Comparison of ENCODE assay signal across 8 cellular contexts in genomic region chr5:159286420-159287035, GRCh38. TPM values are rescaled to one million over a fixed set of nuclear protein-coding genes. Genes with fewer than 3 reads are reported as not detected.
DNase-seq lines count a peak whose midpoint lies in the region; ATAC-seq, FAIRE-seq and TF ChIP-seq lines count a peak whose summit lies in the region.

No MANE protein-coding gene starts in this region.

- TF ChIP-seq EP300 in A549 (IDR thresholded peaks at IDR 0.05) = no peak

- POLR2A ChIA-PET in A549 (lab: Yijun Ruan, JAX) = interaction anchor here (0.5 to 0.6 kb wide), 2 partner anchors 96 to 168 kb away, joined by 3 to 4 read pairs; no protein-coding TSS in a partner anchor

- no peaks in the 10 kb centered on the region for H3K4me1 Mint-ChIP-seq in T-helper 2 cell treated with Interferon-gamma antibody and Interleukin-4, amounts not matched to agents 5 μg/mL and 100 μg/mL, for 36 hours (ENCODE audit: low read depth)

- no peak overlapping the region for H3K4me2 ChIP-seq in A549

- H3K4me3 Mint-ChIP-seq in T-helper 2 cell treated with Interferon-gamma antibody and Interleukin-4, amounts not matched to agents 5 μg/mL and 100 μg/mL, for 36 hours = no peak overlapping the region

- peak; percentile 71 to 72 for TF ChIP-seq RAD21 in A549 (conservative IDR thresholded peaks at IDR 0.05 in 1 of 2, IDR thresholded peaks at IDR 0.05 in 1 of 2)

- H3K27ac Mint-ChIP-seq in T-helper 2 cell treated with Interferon-gamma antibody and Interleukin-4, amounts not matched to agents 5 μg/mL and 100 μg/mL, for 36 hours = no peak overlapping the region

- H3K4me3 ChIP-seq in A549 (no peak overlapping the region), GM06990 (replicated peaks; ENCODE audit: low read depth, low read length) (no peak overlapping the region), coronary artery (no peak overlapping the region)

- TF ChIP-seq POLR2A in A549 (IDR thresholded peaks at IDR 0.05; ENCODE audit: low read length) = no peak

- H3K9me3 Mint-ChIP-seq in T-helper 2 cell treated with Interferon-gamma antibody and Interleukin-4, amounts not matched to agents 5 μg/mL and 100 μg/mL, for 36 hours = no peaks in the 10 kb centered on the region

- H3K27ac ChIP-seq in A549 (no peak overlapping the region), coronary artery (no peak overlapping the region)

- H3K36me3 Mint-ChIP-seq in T-helper 2 cell treated with Interferon-gamma antibody and Interleukin-4, amounts not matched to agents 5 μg/mL and 100 μg/mL, for 36 hours (ENCODE audit: low read depth) = peaks cover 11% of the 10 kb centered on the region

- 67% methylated on average over 8 of the region's 8 CpGs for WGBS in A549 (ENCODE audit: missing lambda C conversion rate)

- no peaks in the 10 kb centered on the region for H3K36me3 ChIP-seq in GM06990 (ENCODE audit: control insufficient read depth, insufficient read depth, low read length)

- no peaks in the 10 kb centered on the region for H3K4me1 ChIP-seq in A549

- TF ChIP-seq CTCF in A549 (IDR thresholded peaks at IDR 0.05) (peak; percentile 61), GM06990 (IDR thresholded peaks at IDR 0.05; ENCODE audit: insufficient read depth, low read length, poor library complexity, severe bottlenecking) (peak; percentile 37), coronary artery (IDR thresholded peaks at IDR 0.05) (peak; percentile 29)

- peaks cover under 1% of the 10 kb centered on the region for H3K27me3 Mint-ChIP-seq in T-helper 2 cell treated with Interferon-gamma antibody and Interleukin-4, amounts not matched to agents 5 μg/mL and 100 μg/mL, for 36 hours (ENCODE audit: low read depth)

- no peaks in the 10 kb centered on the region for H3K9me3 ChIP-seq in A549

- ATAC-seq in A549 = peak in 1 of 2 experiments; percentile 57; a peak in 2 of 6 replicates

- no peaks in the 10 kb centered on the region for H3K27me3 ChIP-seq in GM06990 (replicated peaks; ENCODE audit: control insufficient read depth, insufficient read depth, low read length)

- FAIRE-seq in A549 (lab: Jason Lieb, UNC) = peak; percentile 65

- peak in 1 of 2 experiments; percentile 35 for DNase-seq in A549 (ENCODE audit: low read depth in 1 of 2, low spot score in 1 of 2)
- no peak for DNase-seq in GM06990 (ENCODE audit: extremely low read depth, insufficient read length)
- peak; percentile 66 for DNase-seq in NCI-H69 (lab: John Stamatoyannopoulos, UW)
- no peak for DNase-seq in coronary artery (ENCODE audit: low spot score)
- DNase-seq in medulla oblongata (ENCODE audit: extremely low spot score) = peak; percentile 56
- no peak for DNase-seq in NCI-H2029 treated with DMSO at 0.1 percent for 48 hours (lab: John Stamatoyannopoulos, UW)
- DNase-seq in ureter (ENCODE audit: low spot score) = no peak
- DNase-seq in T-helper 2 cell treated with Interferon-gamma antibody and Interleukin-4, amounts not matched to agents 5 μg/mL and 100 μg/mL, for 36 hours (ENCODE audit: low spot score) = no peak

- CTCF ChIA-PET in A549 (lab: Yijun Ruan, JAX) = interaction anchor here (0.7 to 3.5 kb wide), 17 partner anchors 9 to 700 kb away, joined by 3 to 16 read pairs (median 3); no protein-coding TSS in a partner anchor

TF ChIP-seq in A549, 52 proteins besides CTCF, POLR2A, EP300 and RAD21:
- TF ChIP-seq RARB (CRISPR knock-in tag; IDR thresholded peaks at IDR 0.05) (no peak), ATOH8 (CRISPR knock-in tag; IDR thresholded peaks at IDR 0.05; ENCODE audit: low read depth) (no peak), RFX5 (IDR thresholded peaks at IDR 0.05) (no peak), HDAC2 (IDR thresholded peaks at IDR 0.05) (no peak), SMC3 (IDR thresholded peaks at IDR 0.05) (peak; percentile 59)

RNA-seq across cellular contexts. Expression of gene UBLCP1, which starts 23.4 kb away (rescaled TPM):
- polyA plus RNA-seq in A549 (2011; rRNA removed) (46.7 and 64.8 TPM in 2 replicates), A549 (2017; fragmentation: RNase III; extraction: RNeasy Plus Mini Kit Qiagen cat#74134 plus additional on column Dnase treatment) (36.5 to 39.6 TPM (median 38.5 TPM) in 3 replicates)
- 10.9 and 11.2 TPM in 2 replicates for polyA plus RNA-seq in A549 (2012; cell fraction: cytosol; rRNA removed)
- 2.2 and 5.1 TPM in 2 replicates for polyA plus RNA-seq in A549 (2012; cell fraction: nucleus; rRNA removed)
- 5.8 and 5.9 TPM in 2 replicates for polyA minus RNA-seq in A549 (2011; rRNA and poly(A)+ RNA removed)
- total RNA-seq in ureter = 28.9 TPM

RNA-seq across cellular contexts. Expression of gene IL12B, which starts 43.8 kb away (rescaled TPM):
- polyA plus RNA-seq in A549 (2011; rRNA removed) = 0.05 and 0.09 TPM in 2 replicates
- 0.03 TPM in 1 of 2 replicates, not detected in the other for polyA plus RNA-seq in A549 (2012; cell fraction: cytosol; rRNA removed)
- 0.02 and 0.04 TPM in 2 replicates for polyA plus RNA-seq in A549 (2012; cell fraction: nucleus; rRNA removed)
- polyA plus RNA-seq in A549 (2017; fragmentation: RNase III; extraction: RNeasy Plus Mini Kit Qiagen cat#74134 plus additional on column Dnase treatment) = 0.05 to 0.08 TPM (median 0.05 TPM) in 3 replicates
- polyA minus RNA-seq in A549 (2011; rRNA and poly(A)+ RNA removed) = not detected in 2 replicates
- not detected for total RNA-seq in ureter

Comparison
In these comparisons a context has a peak if more than half of its experiments do, and no peak if none do; other contexts are left out.
1. DNase-seq: peak in NCI-H69 (single experiment) and medulla oblongata (single experiment); none in GM06990 (single experiment), coronary artery (single experiment), NCI-H2029 treated with DMSO at 0.1 percent for 48 hours (single experiment), ureter (single experiment) and T-helper 2 cell treated with Interferon-gamma antibody and Interleukin-4, amounts not matched to agents 5 μg/mL and 100 μg/mL, for 36 hours (single experiment).
2. Peak in every context shown above with its lines, with median percentiles within 50 percentile points of each other: CTCF ChIP-seq.